Comparison of ENCODE assay signal across 1 cellular context in the genomic region with DNA sequence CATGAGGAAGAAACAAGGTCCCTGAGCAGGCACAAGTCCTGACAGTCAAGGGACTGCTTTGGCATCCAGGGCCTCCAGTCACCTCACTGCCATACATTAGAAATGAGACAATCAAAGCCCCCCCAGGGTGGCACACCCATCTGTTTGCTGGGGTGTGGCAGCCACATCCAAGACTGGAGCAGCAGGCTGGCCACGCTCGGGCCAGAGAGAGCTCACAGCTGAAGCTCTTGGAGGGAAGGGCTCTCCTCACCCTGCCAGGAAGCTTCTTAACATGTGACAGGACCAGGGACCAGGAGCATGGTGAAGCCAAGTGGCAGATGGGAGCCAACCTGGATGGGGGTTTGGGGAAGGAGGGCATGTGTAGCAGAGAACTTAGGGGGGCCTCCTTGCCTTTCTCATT.
TF ChIP-seq lines count a peak whose summit lies in the region.

No MANE protein-coding gene starts in this region.

TF ChIP-seq in IMR-90, 13 proteins besides CTCF, POLR2A, EP300 and RAD21:
- no peak for TF ChIP-seq CEBPB (IDR thresholded peaks at IDR 0.05; ENCODE audit: low read depth, low read length)
- TF ChIP-seq, protein P1, sequence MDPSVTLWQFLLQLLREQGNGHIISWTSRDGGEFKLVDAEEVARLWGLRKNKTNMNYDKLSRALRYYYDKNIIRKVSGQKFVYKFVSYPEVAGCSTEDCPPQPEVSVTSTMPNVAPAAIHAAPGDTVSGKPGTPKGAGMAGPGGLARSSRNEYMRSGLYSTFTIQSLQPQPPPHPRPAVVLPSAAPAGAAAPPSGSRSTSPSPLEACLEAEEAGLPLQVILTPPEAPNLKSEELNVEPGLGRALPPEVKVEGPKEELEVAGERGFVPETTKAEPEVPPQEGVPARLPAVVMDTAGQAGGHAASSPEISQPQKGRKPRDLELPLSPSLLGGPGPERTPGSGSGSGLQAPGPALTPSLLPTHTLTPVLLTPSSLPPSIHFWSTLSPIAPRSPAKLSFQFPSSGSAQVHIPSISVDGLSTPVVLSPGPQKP (IDR thresholded peaks at IDR 0.05; ENCODE audit: borderline replicate concordance, low read depth, low read length), result no peak
- no peak for TF ChIP-seq MXI1 (IDR thresholded peaks at IDR 0.05; ENCODE audit: borderline replicate concordance, low read depth, low read length)
- no peak for TF ChIP-seq RCOR1 (IDR thresholded peaks at IDR 0.05; ENCODE audit: insufficient replicate concordance, low read length)
- TF ChIP-seq, protein P2, sequence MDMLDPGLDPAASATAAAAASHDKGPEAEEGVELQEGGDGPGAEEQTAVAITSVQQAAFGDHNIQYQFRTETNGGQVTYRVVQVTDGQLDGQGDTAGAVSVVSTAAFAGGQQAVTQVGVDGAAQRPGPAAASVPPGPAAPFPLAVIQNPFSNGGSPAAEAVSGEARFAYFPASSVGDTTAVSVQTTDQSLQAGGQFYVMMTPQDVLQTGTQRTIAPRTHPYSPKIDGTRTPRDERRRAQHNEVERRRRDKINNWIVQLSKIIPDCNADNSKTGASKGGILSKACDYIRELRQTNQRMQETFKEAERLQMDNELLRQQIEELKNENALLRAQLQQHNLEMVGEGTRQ (IDR thresholded peaks at IDR 0.05; ENCODE audit: low read depth, low read length), result no peak
- TF ChIP-seq FOS (IDR thresholded peaks at IDR 0.05; ENCODE audit: low read depth, low read length), result no peak
- no peak for TF ChIP-seq NFE2L2 (IDR thresholded peaks at IDR 0.05; ENCODE audit: low read depth, low read length)
- no peak for TF ChIP-seq SMC3 (IDR thresholded peaks at IDR 0.05; ENCODE audit: low read depth, low read length)
- TF ChIP-seq BHLHE40 (IDR thresholded peaks at IDR 0.05; ENCODE audit: low read depth, low read length), result no peak
- TF ChIP-seq CHD1 (IDR thresholded peaks at IDR 0.05; ENCODE audit: low read depth, low read length), result no peak
- no peak for TF ChIP-seq RFX5 (IDR thresholded peaks at IDR 0.05; ENCODE audit: low read depth, low read length)
- no peak for TF ChIP-seq MAZ (IDR thresholded peaks at IDR 0.05; ENCODE audit: borderline replicate concordance, low read depth, low read length)
TF ChIP-seq in IMR-90: peak in this region for 0.
